ENCODE assay signal across 19 cellular contexts in genomic region chr5:133635051-133635450, GRCh38. TPM values are rescaled to one million over a fixed set of nuclear protein-coding genes. Genes with fewer than 3 reads are reported as not detected.
DNase-seq lines count a peak whose midpoint lies in the region; ATAC-seq and TF ChIP-seq lines count a peak whose summit lies in the region.
"Had no signal": no experiment of that assay in that cellular context is flagged by ENCODE, and none has a peak within 500 bp of the region (broad histone marks: within the 10 kb centered on the region; RNA-seq: fewer than 3 reads in every experiment).

No MANE protein-coding gene starts in this region.

- no peak for TF ChIP-seq POLR2A in breast epithelium (IDR thresholded peaks at IDR 0.05)

- no peak overlapping the region for H3K27ac Mint-ChIP-seq in MCF 10A (ENCODE audit: low read depth, unreplicated experiment)
- H3K27ac Mint-ChIP-seq in stimulated activated memory B cell treated with anti-CD40 and anti-IgM and Interleukin-4, amounts not matched to agents 10 μg/mL and 1 μg/mL and 100 μg/mL, for 72 hours: no peak overlapping the region
- no peak overlapping the region for H3K27ac Mint-ChIP-seq in activated T-cell treated with anti-CD3 and anti-CD28 coated beads, Interleukin-2, amount 50 U/mL, for 72 hours
- H3K27ac Mint-ChIP-seq: effector memory CD8-positive, alpha-beta T cell; H9 had no signal

- H3K27me3 ChIP-seq in breast epithelium: no peaks in the 10 kb centered on the region
- H3K27me3 ChIP-seq in psoas muscle (ENCODE audit: insufficient read depth in 3 of 3, low read length in 2 of 3): peaks cover 0 to 8% (median 2%) of the 10 kb centered on the region in 3 donors
- H3K27me3 ChIP-seq: SJSA1, upper lobe of right lung had no signal

- no peaks in the 10 kb centered on the region for H3K4me1 Mint-ChIP-seq in MCF 10A (ENCODE audit: insufficient read depth, unreplicated experiment)
- no peaks in the 10 kb centered on the region for H3K4me1 Mint-ChIP-seq in stimulated activated memory B cell treated with anti-CD40 and anti-IgM and Interleukin-4, amounts not matched to agents 10 μg/mL and 1 μg/mL and 100 μg/mL, for 72 hours
- H3K4me1 Mint-ChIP-seq in activated T-cell treated with anti-CD3 and anti-CD28 coated beads, Interleukin-2, amount 50 U/mL, for 72 hours (ENCODE audit: low read depth): no peaks in the 10 kb centered on the region

- CTCF ChIA-PET in MCF 10A (lab: Yijun Ruan, JAX) (interaction anchor here (1.0 kb wide), 1 partner anchor 287 kb away, joined by 4 read pairs; no protein-coding TSS in a partner anchor), RWPE1 (lab: Yijun Ruan, JAX) (interaction anchor here (0.6 kb wide), 1 partner anchor 37 kb away, joined by 5 read pairs; no protein-coding TSS in a partner anchor)

- no TSS peak for BruUV-seq in MCF 10A (replicated peaks; lab: Mats Ljungman, UMichigan)

- DNase-seq in MCF 10A (ENCODE audit: unreplicated experiment): peak; percentile 55
- no peak for DNase-seq in breast epithelium (ENCODE audit: low spot score in 2 of 2)
- peak; percentile 67 for DNase-seq in RWPE1 (ENCODE audit: low spot score)
- DNase-seq in fibroblast of peridontal ligament (ENCODE audit: extremely low read depth): peak; percentile 4
- DNase-seq in cortex of kidney (lab: John Stamatoyannopoulos, UW): no peak
- DNase-seq in psoas muscle: no peak
- no peak for DNase-seq in activated T-cell treated with anti-CD3 and anti-CD28 coated beads, Interleukin-2, amount 50 U/mL, for 72 hours
- DNase-seq: DMS79; effector memory CD8-positive, alpha-beta T cell; H9; heart left ventricle; NCI-H1436 treated with DMSO at 0.1 percent for 48 hours; NCI-H748 treated with DMSO at 0.1 percent for 48 hours; nucleus accumbens; upper lobe of right lung; WERI-Rb-1 had no signal

- H3K36me3 ChIP-seq in breast epithelium (no peaks in the 10 kb centered on the region), psoas muscle (ENCODE audit: insufficient read depth in 1 of 2, low read depth in 1 of 2) (no peaks in the 10 kb centered on the region)
- H3K36me3 ChIP-seq: heart left ventricle, SJSA1, upper lobe of right lung, WERI-Rb-1 had no signal

- H3K27ac ChIP-seq in breast epithelium (no peak overlapping the region), RWPE1 (no peak overlapping the region), psoas muscle (no peak overlapping the region)
- H3K27ac ChIP-seq: heart left ventricle, SJSA1, upper lobe of right lung, WERI-Rb-1 had no signal

- peaks cover 50% of the 10 kb centered on the region for H3K27me3 Mint-ChIP-seq in MCF 10A (ENCODE audit: insufficient read depth, unreplicated experiment)
- peaks cover 42% of the 10 kb centered on the region for H3K27me3 Mint-ChIP-seq in stimulated activated memory B cell treated with anti-CD40 and anti-IgM and Interleukin-4, amounts not matched to agents 10 μg/mL and 1 μg/mL and 100 μg/mL, for 72 hours
- H3K27me3 Mint-ChIP-seq in activated T-cell treated with anti-CD3 and anti-CD28 coated beads, Interleukin-2, amount 50 U/mL, for 72 hours (ENCODE audit: low read depth): peaks cover 32% of the 10 kb centered on the region

- no peaks in the 10 kb centered on the region for H3K4me1 ChIP-seq in breast epithelium
- H3K4me1 ChIP-seq in psoas muscle: no peaks in the 10 kb centered on the region
- H3K4me1 ChIP-seq: heart left ventricle, SJSA1, upper lobe of right lung had no signal

- no peaks in the 10 kb centered on the region for H3K36me3 Mint-ChIP-seq in MCF 10A (ENCODE audit: insufficient read depth, unreplicated experiment)
- peaks cover 7% of the 10 kb centered on the region for H3K36me3 Mint-ChIP-seq in stimulated activated memory B cell treated with anti-CD40 and anti-IgM and Interleukin-4, amounts not matched to agents 10 μg/mL and 1 μg/mL and 100 μg/mL, for 72 hours
- peaks cover 0 to 3% of the 10 kb centered on the region in 2 donors for H3K36me3 Mint-ChIP-seq in activated T-cell treated with anti-CD3 and anti-CD28 coated beads, Interleukin-2, amount 50 U/mL, for 72 hours (ENCODE audit: insufficient read depth in 2 of 2)

- TF ChIP-seq CTCF in MCF 10A (IDR thresholded peaks at IDR 0.05; ENCODE audit: unreplicated experiment): no peak
- no peak for TF ChIP-seq CTCF in breast epithelium (IDR thresholded peaks at IDR 0.05)
- TF ChIP-seq CTCF in RWPE1 (conservative IDR thresholded peaks at IDR 0.05; ENCODE audit: low read depth): no peak
- no peak for TF ChIP-seq CTCF in psoas muscle (IDR thresholded peaks at IDR 0.05)

- POLR2A ChIA-PET in MCF 10A (lab: Yijun Ruan, JAX) (no interaction called here), RWPE1 (lab: Yijun Ruan, JAX; ENCODE audit: low non-redundant PET) (no interaction called here)

- H3K9me3 ChIP-seq in breast epithelium (no peaks in the 10 kb centered on the region), psoas muscle (no peaks in the 10 kb centered on the region)
- H3K9me3 ChIP-seq: heart left ventricle, SJSA1, upper lobe of right lung had no signal

- no peak for ATAC-seq in stimulated activated memory B cell treated with anti-CD40 and anti-IgM and Interleukin-4, amounts not matched to agents 10 μg/mL and 1 μg/mL and 100 μg/mL, for 72 hours
- ATAC-seq in psoas muscle: no peak
- ATAC-seq in activated T-cell treated with anti-CD3 and anti-CD28 coated beads, Interleukin-2, amount 50 U/mL, for 72 hours (replicated peaks in 1 of 2): no peak
- ATAC-seq: effector memory CD8-positive, alpha-beta T cell; heart left ventricle; upper lobe of right lung had no signal

- intact Hi-C loops in MCF 10A (cut with micrococcal nuclease): no loop called here
- intact Hi-C loops in breast epithelium (cut with DNase I; ENCODE audit: low total_unique reads): no loop called here
- intact Hi-C loops in psoas muscle (cut with DNase I): no loop called here

- no peaks in the 10 kb centered on the region for H3K9me3 Mint-ChIP-seq in MCF 10A (ENCODE audit: unreplicated experiment)
- H3K9me3 Mint-ChIP-seq in stimulated activated memory B cell treated with anti-CD40 and anti-IgM and Interleukin-4, amounts not matched to agents 10 μg/mL and 1 μg/mL and 100 μg/mL, for 72 hours: peaks cover 9% of the 10 kb centered on the region
- peaks cover 0 to 2% of the 10 kb centered on the region in 2 donors for H3K9me3 Mint-ChIP-seq in activated T-cell treated with anti-CD3 and anti-CD28 coated beads, Interleukin-2, amount 50 U/mL, for 72 hours

- WGBS in psoas muscle, 3 donors: 0 to 93% (median 86%) methylated on average over 1 of the region's 1 CpG

- H3K4me3 ChIP-seq in breast epithelium (no peak overlapping the region), psoas muscle (no peak overlapping the region)
- H3K4me3 ChIP-seq: heart left ventricle, SJSA1, upper lobe of right lung had no signal

- H3K4me3 Mint-ChIP-seq in MCF 10A (ENCODE audit: unreplicated experiment): no peak overlapping the region
- H3K4me3 Mint-ChIP-seq in stimulated activated memory B cell treated with anti-CD40 and anti-IgM and Interleukin-4, amounts not matched to agents 10 μg/mL and 1 μg/mL and 100 μg/mL, for 72 hours: no peak overlapping the region
- no peak overlapping the region for H3K4me3 Mint-ChIP-seq in activated T-cell treated with anti-CD3 and anti-CD28 coated beads, Interleukin-2, amount 50 U/mL, for 72 hours
- H3K4me3 Mint-ChIP-seq: effector memory CD8-positive, alpha-beta T cell; H9 had no signal

RNA-seq across cellular contexts. Expression of gene FSTL4, which starts 22.7 kb away (rescaled TPM):
- total RNA-seq in MCF 10A (2022): 0.12 TPM in 1 of 2 replicates, not detected in the other
- under 1 TPM; 0.16 to 0.98 (median 0.88) TPM for total RNA-seq in breast epithelium
- total RNA-seq in psoas muscle: under 1 TPM; 0.24 to 0.81 (median 0.32) TPM
- polyA plus RNA-seq in psoas muscle: under 1 TPM; 0.07 to 0.18 (median 0.10) TPM
- not detected for total RNA-seq in activated T-cell treated with anti-CD3 and anti-CD28 coated beads, Interleukin-2, amount 50 U/mL, for 72 hours
- total RNA-seq: mesenteric fat pad had no signal

Comparison
In these comparisons a context has a peak if more than half of its experiments do, and no peak if none do; other contexts are left out.
1. DNase-seq: peak in MCF 10A (single experiment), RWPE1 (single experiment) and fibroblast of peridontal ligament (single experiment); none in breast epithelium (0 of 2), cortex of kidney (single experiment), psoas muscle (0 of 2) and activated T-cell treated with anti-CD3 and anti-CD28 coated beads, Interleukin-2, amount 50 U/mL, for 72 hours (0 of 2).